Comparison of ENCODE assay signal across 1 cellular context in genomic region chr6:34145161-34146020, GRCh38.
TF ChIP-seq lines count a peak whose summit lies in the region.

No MANE protein-coding gene starts in this region.

TF ChIP-seq in HEK293, 187 proteins besides CTCF, POLR2A, EP300 and RAD21 (continued from another document):
- TF ChIP-seq ZNF362 (tag by site-specific recombination; IDR thresholded peaks at IDR 0.05) (peak; percentile 84), ZNF518A (tag by site-specific recombination; conservative IDR thresholded peaks at IDR 0.05; ENCODE audit: low read depth) (no peak), PATZ1 (tag by site-specific recombination; IDR thresholded peaks at IDR 0.05) (peak; percentile 69), ZNF777 (tag by site-specific recombination; IDR thresholded peaks at IDR 0.05; ENCODE audit: borderline replicate concordance) (0 out of 2 replicates have a peak, but pooled peaks have one; percentile 10), ZNF398 (tag by site-specific recombination; IDR thresholded peaks at IDR 0.05) (peak; percentile 88), ZBTB17 (tag by site-specific recombination; IDR thresholded peaks at IDR 0.05) (peak; percentile 84), ZBTB6 (tag by site-specific recombination; IDR thresholded peaks at IDR 0.05) (peak; percentile 69; the same call in 1 of the 2 replicates), ZFP37 (tag by site-specific recombination; IDR thresholded peaks at IDR 0.05) (peak; percentile 83), WT1 (tag by site-specific recombination; IDR thresholded peaks at IDR 0.05) (0 out of 2 replicates have a peak, but pooled peaks have one; percentile 26), SP7 (tag by site-specific recombination; IDR thresholded peaks at IDR 0.05) (0 out of 2 replicates have a peak, but pooled peaks have one; percentile 40), KLF8 (tag by site-specific recombination; IDR thresholded peaks at IDR 0.05) (0 out of 2 replicates have a peak, but pooled peaks have one; percentile 23), ZBTB7A (tag by site-specific recombination; IDR thresholded peaks at IDR 0.05; ENCODE audit: low read depth) (peak; percentile 46; the same call in 1 of the 2 replicates), ZEB2 (tag by site-specific recombination; IDR thresholded peaks at IDR 0.05) (peak; percentile 41; the same call in 1 of the 2 replicates), SP2 (tag by site-specific recombination; IDR thresholded peaks at IDR 0.05) (peak; percentile 40; the same call in 1 of the 2 replicates), ZBTB11 (tag by site-specific recombination; conservative IDR thresholded peaks at IDR 0.05; ENCODE audit: low read depth) (peak; percentile 46), ZSCAN4 (tag by site-specific recombination; IDR thresholded peaks at IDR 0.05) (0 out of 2 replicates have a peak, but pooled peaks have one; percentile 8), PBX3 (CRISPR knock-in tag; IDR thresholded peaks at IDR 0.05) (peak; percentile 15; the same call in 1 of the 2 replicates), PRDM10 (tag by site-specific recombination; IDR thresholded peaks at IDR 0.05) (peak; percentile 70), ZNF23 (tag by site-specific recombination; IDR thresholded peaks at IDR 0.05; ENCODE audit: borderline replicate concordance) (no peak)
TF ChIP-seq in HEK293: peak in this region for 32.
